ENCODE assay signal across 28 cellular contexts in the genomic region with DNA sequence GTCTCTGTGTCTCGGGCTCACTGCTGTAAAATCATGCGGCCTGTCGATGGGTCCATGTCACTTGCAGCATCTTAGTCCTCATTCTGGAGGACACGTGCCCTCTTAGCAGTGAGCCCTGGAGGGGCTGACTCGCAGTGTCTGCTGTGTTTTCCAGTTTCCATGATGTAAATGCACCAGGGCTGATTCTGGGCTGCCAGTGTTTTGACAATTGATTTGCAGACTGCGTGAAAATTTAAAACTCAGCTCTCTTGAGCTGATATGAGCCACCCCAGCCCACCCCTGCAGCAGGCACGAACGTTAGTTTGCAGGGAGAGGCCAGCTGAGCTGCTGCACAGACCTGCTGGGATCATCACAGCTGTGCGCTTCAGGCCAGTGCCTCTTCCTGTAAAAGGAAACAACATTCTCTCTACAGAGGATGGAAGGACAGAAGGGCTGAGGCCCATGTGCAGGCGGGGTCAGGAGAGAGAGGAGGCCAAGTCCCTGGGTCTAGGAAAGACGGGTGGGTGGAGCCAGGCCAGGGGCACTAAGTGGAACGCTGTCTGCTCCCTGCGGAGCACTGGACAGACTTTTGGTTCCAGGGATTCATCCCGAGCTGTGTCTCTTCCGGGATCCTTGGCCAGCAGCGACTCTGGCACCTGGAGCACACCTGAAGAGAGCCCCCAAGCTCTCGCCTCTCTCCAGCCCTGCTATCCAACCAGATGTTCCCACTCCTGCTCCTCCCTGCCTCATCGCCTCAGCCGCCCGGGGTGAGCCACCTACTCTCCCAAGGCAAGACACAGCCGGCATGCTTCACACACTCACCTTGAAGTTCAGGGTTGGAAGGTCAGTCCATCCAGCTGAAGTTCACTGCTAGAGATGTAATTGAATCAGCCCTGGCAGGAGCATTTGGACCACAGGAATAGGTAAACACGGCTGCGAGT. TPM values are rescaled to one million over a fixed set of nuclear protein-coding genes. Genes with fewer than 3 reads are reported as not detected.
A peak's percentile ranks its signal among the peaks of the same experiment; 100 is the strongest.
DNase-seq lines count a peak whose midpoint lies in the region; ATAC-seq, FAIRE-seq and TF ChIP-seq lines count a peak whose summit lies in the region.
"Had no signal": no experiment of that assay in that cellular context is flagged by ENCODE, and none has a peak within 500 bp of the region (broad histone marks: within the 10 kb centered on the region; RNA-seq: fewer than 3 reads in every experiment).

No MANE protein-coding gene starts in this region.

- CTCF ChIA-PET in K562 (lab: Yijun Ruan, JAX; ENCODE audit: low intra/inter-chr PET ratio): no interaction called here

- no peak overlapping the region for H3K9ac ChIP-seq in K562 (ENCODE audit: insufficient read depth in 1 of 2, low read depth in 2 of 2, low read length in 2 of 2)
- H3K9ac ChIP-seq in parathyroid adenoma: no peak overlapping the region

- H3K4me3 ChIP-seq in K562: no peak overlapping the region
- H3K4me3 ChIP-seq in parathyroid adenoma (ENCODE audit: low read depth, low read length): no peak overlapping the region
- H3K4me3 ChIP-seq: left ventricle myocardium inferior, ovary, upper lobe of right lung had no signal

- POLR2A ChIA-PET in K562 (lab: Yijun Ruan, JAX): interaction anchor here (0.6 to 0.8 kb wide), 2 partner anchors 10 to 296 kb away, joined by 3 read pairs; no protein-coding TSS in a partner anchor

- H3K36me3 ChIP-seq in K562 (ENCODE audit: control insufficient read depth, insufficient read depth, low read length): no peaks in the 10 kb centered on the region
- no peaks in the 10 kb centered on the region for H3K36me3 ChIP-seq in parathyroid adenoma (ENCODE audit: control insufficient read depth, insufficient read depth, low read length)
- H3K36me3 ChIP-seq: left ventricle myocardium inferior, ovary, upper lobe of right lung had no signal

- H3K9me1 ChIP-seq in K562 (ENCODE audit: control insufficient read depth, insufficient read depth, low read length): no peaks in the 10 kb centered on the region

- H4K20me1 ChIP-seq in K562 (replicated peaks; ENCODE audit: control insufficient read depth, insufficient read depth, low read length): no peaks in the 10 kb centered on the region

- DNase-seq in DMS153 (lab: John Stamatoyannopoulos, UW): peak; percentile 36
- no peak for DNase-seq in DMS153 treated with DMSO at 0.1 percent for 48 hours (lab: John Stamatoyannopoulos, UW; ENCODE audit: unreplicated experiment)
- DNase-seq in GF-D8 (lab: John Stamatoyannopoulos, UW): peak; percentile 81
- DNase-seq in K562 (ENCODE audit: extremely low read depth in 1 of 4, low spot score in 3 of 4): no peak
- no peak for DNase-seq in nucleus accumbens (lab: John Stamatoyannopoulos, UW)
- no peak for DNase-seq in NCI-H1417 treated with DMSO at 0.1 percent for 48 hours (lab: John Stamatoyannopoulos, UW)
- DNase-seq in NCI-H1092 treated with DMSO at 0.1 percent for 48 hours (lab: John Stamatoyannopoulos, UW): no peak
- DNase-seq: 8988T; activated CD4-positive, alpha-beta T cell treated with anti-CD3 and anti-CD28 coated beads, Interleukin-2, amount 50 U/mL, for 4 hours; activated naive CD4-positive, alpha-beta T cell treated with anti-CD3 and anti-CD28 coated beads for 36 hours; activated T-cell treated with anti-CD3 and anti-CD28 coated beads for 4 hours; effector memory CD8-positive, alpha-beta T cell; HCEC 1CT; left ventricle myocardium inferior; NCI-H187; NCI-H226; ovary; SHP77; stimulated activated naive CD8-positive, alpha-beta T cell treated with anti-CD3 and anti-CD28 coated beads, Interleukin-15, amount 100 ng/mL, for 72 hours; T-helper 1 cell; upper lobe of right lung had no signal

- no peak for TF ChIP-seq EP300 in K562 (IDR thresholded peaks at IDR 0.05; ENCODE audit: low read length)

- H3K27me3 ChIP-seq in K562 (ENCODE audit: control insufficient read depth in 2 of 2, insufficient read depth in 2 of 2, low read length in 2 of 2) (peaks cover 6 to 43% of the 10 kb centered on the region in 2 experiments; a peak in 4 of 5 replicates), parathyroid adenoma (ENCODE audit: control insufficient read depth, insufficient read depth, low read length) (no peaks in the 10 kb centered on the region)
- H3K27me3 ChIP-seq: ovary, upper lobe of right lung had no signal

- no peak for TF ChIP-seq RAD21 in K562 (CRISPR knock-in tag; conservative IDR thresholded peaks at IDR 0.05 in 1 of 2, IDR thresholded peaks at IDR 0.05 in 1 of 2)

- TF ChIP-seq POLR2A in K562 (conservative IDR thresholded peaks at IDR 0.05): no peak

- H3K79me2 ChIP-seq in K562 (ENCODE audit: control insufficient read depth, insufficient read depth, low read length): no peaks in the 10 kb centered on the region
- H3K79me2 ChIP-seq in parathyroid adenoma: no peaks in the 10 kb centered on the region

- FAIRE-seq in K562 (lab: Jason Lieb, UNC): no peak
- FAIRE-seq: astrocyte, GM12891 had no signal

- ATAC-seq in K562: no peak
- ATAC-seq: effector memory CD8-positive, alpha-beta T cell; stimulated activated naive CD8-positive, alpha-beta T cell treated with anti-CD3 and anti-CD28 coated beads, Interleukin-15, amount 100 ng/mL, for 72 hours; upper lobe of right lung had no signal

- H3K4me2 ChIP-seq in K562 (ENCODE audit: insufficient read depth, low read length) (no peak overlapping the region; the same call in 1 of the 2 replicates), parathyroid adenoma (ENCODE audit: low read length) (no peak overlapping the region)

- H3K27ac ChIP-seq in K562 (ENCODE audit: extremely low read depth, low read depth, low read length) (no peak overlapping the region), parathyroid adenoma (peak overlapping the region; percentile 54)
- H3K27ac ChIP-seq: left ventricle myocardium inferior, ovary, upper lobe of right lung, VCaP had no signal

- intact Hi-C loops in K562 (cut with micrococcal nuclease): loop anchor here (5.0 to 10.0 kb wide), 2 partner anchors 119 to 306 kb away; no protein-coding TSS in a partner anchor

- no TSS peak for BruUV-seq in K562 (replicated peaks; lab: Mats Ljungman, UMichigan)

- 5% methylated on average over 23 of the region's 23 CpGs for WGBS in K562 (ENCODE audit: insufficient coverage, low coverage, missing lambda C conversion rate)

- H2AFZ ChIP-seq in K562 (ENCODE audit: low read depth, low read length) (no peak overlapping the region), parathyroid adenoma (peak overlapping the region; percentile 66)

- peaks cover 0 to 8% of the 10 kb centered on the region in 2 experiments; a peak in 2 of 5 replicates for H3K4me1 ChIP-seq in K562 (replicated peaks in 1 of 2; ENCODE audit: control insufficient read depth in 2 of 2, insufficient read depth in 2 of 2, low read length in 2 of 2)
- peaks cover 9% of the 10 kb centered on the region for H3K4me1 ChIP-seq in parathyroid adenoma
- H3K4me1 ChIP-seq: left ventricle myocardium inferior had no signal

- in situ Hi-C loops in K562 (cut with MboI): no loop called here

- TF ChIP-seq CTCF in K562 (IDR thresholded peaks at IDR 0.05 in 2 of 3, conservative IDR thresholded peaks at IDR 0.05 in 1 of 3; ENCODE audit: insufficient read depth in 2 of 3, low read depth in 1 of 3, low read length in 3 of 3) (no peak), parathyroid adenoma (IDR thresholded peaks at IDR 0.05) (no peak)

- H3K9me3 ChIP-seq in K562 (replicated peaks; ENCODE audit: control insufficient read depth, insufficient read depth, low read depth, low read length) (no peaks in the 10 kb centered on the region), parathyroid adenoma (ENCODE audit: control insufficient read depth, low read length) (no peaks in the 10 kb centered on the region)
- H3K9me3 ChIP-seq: left ventricle myocardium inferior, ovary, upper lobe of right lung had no signal

RNA-seq across cellular contexts. Expression of a gene that starts 42.5 kb away (rescaled TPM):
- total RNA-seq in K562 (2011; cell fraction: chromatin; rRNA removed; ENCODE audit: low replicate concordance): 0.16 TPM in 1 of 2 replicates, not detected in the other
- not detected in 2 replicates for total RNA-seq in K562 (2011; cell fraction: nucleolus; rRNA removed)
- total RNA-seq in K562 (2011; cell fraction: nucleoplasm; rRNA removed): 0.15 TPM in 1 of 2 replicates, not detected in the other
- total RNA-seq in K562 (2014; rRNA removed) (not detected in 2 replicates), K562 (2014; rRNA removed; fragmentation: Illumina TruSeq; extraction: Trizol) (not detected in 2 replicates), K562 (2015; rRNA removed; fragmentation: Illumina TruSeq; extraction: Trizol) (not detected in 2 replicates), K562 (2021) (not detected in 2 replicates)
- polyA plus RNA-seq in K562 (2011; rRNA removed) (0.17 TPM in 1 of 2 replicates, not detected in the other), K562 (2014; fragmentation: Illumina TruSeq; extraction: Trizol) (not detected in 2 replicates), K562 (2014; fragmentation: Nextera tagmentation; extraction: Ambion mirVana) (not detected), K562 (2014; rRNA removed) (not detected in 2 replicates)
- polyA plus RNA-seq in K562 (2011; cell fraction: cytosol; rRNA removed): 0.01 TPM in 1 of 2 replicates, not detected in the other
- 0.07 TPM in 1 of 2 replicates, not detected in the other for polyA plus RNA-seq in K562 (2011; cell fraction: nucleus; rRNA removed)
- 0.18 TPM in 1 of 2 replicates, not detected in the other for polyA plus RNA-seq in K562 (2012)
- polyA minus RNA-seq in K562 (2011; rRNA and poly(A)+ RNA removed): 0.07 TPM in 1 of 2 replicates, not detected in the other
- polyA minus RNA-seq in K562 (2011; cell fraction: cytosol; rRNA and poly(A)+ RNA removed): not detected in 2 replicates
- polyA minus RNA-seq in K562 (2011; cell fraction: nucleus; rRNA and poly(A)+ RNA removed): not detected in 2 replicates
- total RNA-seq: glomerular endothelial cell, left ventricle myocardium inferior had no signal

RNA-seq across cellular contexts. Expression of a gene that starts 49.9 kb away (rescaled TPM):
- 1.1 and 3.3 TPM in 2 replicates for total RNA-seq in K562 (2011; cell fraction: chromatin; rRNA removed; ENCODE audit: low replicate concordance)
- 3.2 and 3.8 TPM in 2 replicates for total RNA-seq in K562 (2011; cell fraction: nucleolus; rRNA removed)
- 1.0 and 2.0 TPM in 2 replicates for total RNA-seq in K562 (2011; cell fraction: nucleoplasm; rRNA removed)
- total RNA-seq in K562 (2014; rRNA removed) (1.4 and 2.9 TPM in 2 replicates), K562 (2014; rRNA removed; fragmentation: Illumina TruSeq; extraction: Trizol) (0.35 and 0.47 TPM in 2 replicates), K562 (2015; rRNA removed; fragmentation: Illumina TruSeq; extraction: Trizol) (0.90 and 1.1 TPM in 2 replicates), K562 (2021) (1.5 and 1.8 TPM in 2 replicates)
- polyA plus RNA-seq in K562 (2011; rRNA removed) (1.4 and 4.4 TPM in 2 replicates), K562 (2014; fragmentation: Illumina TruSeq; extraction: Trizol) (1.1 and 1.4 TPM in 2 replicates), K562 (2014; fragmentation: Nextera tagmentation; extraction: Ambion mirVana) (under 1 TPM; 0.23 to 0.25 TPM), K562 (2014; rRNA removed) (1.0 and 1.4 TPM in 2 replicates)
- polyA plus RNA-seq in K562 (2011; cell fraction: cytosol; rRNA removed): 2.1 and 4.7 TPM in 2 replicates
- polyA plus RNA-seq in K562 (2011; cell fraction: nucleus; rRNA removed): 24.2 and 29.1 TPM in 2 replicates
- polyA plus RNA-seq in K562 (2012): 1.1 and 1.5 TPM in 2 replicates
- 1.4 and 2.2 TPM in 2 replicates for polyA minus RNA-seq in K562 (2011; rRNA and poly(A)+ RNA removed)
- polyA minus RNA-seq in K562 (2011; cell fraction: cytosol; rRNA and poly(A)+ RNA removed): 1.3 and 3.1 TPM in 2 replicates
- 7.9 and 15.2 TPM in 2 replicates for polyA minus RNA-seq in K562 (2011; cell fraction: nucleus; rRNA and poly(A)+ RNA removed)
- total RNA-seq: astrocyte, chondrocyte, glomerular endothelial cell, left ventricle myocardium inferior had no signal
- polyA plus RNA-seq: BJ had no signal

RNA-seq across cellular contexts. Expression of a gene that starts 57.7 kb away (rescaled TPM):
- total RNA-seq in K562 (2011; cell fraction: chromatin; rRNA removed; ENCODE audit: low replicate concordance): 0.21 TPM in 1 of 2 replicates, not detected in the other
- not detected in 2 replicates for total RNA-seq in K562 (2011; cell fraction: nucleolus; rRNA removed)
- not detected in 2 replicates for total RNA-seq in K562 (2011; cell fraction: nucleoplasm; rRNA removed)
- total RNA-seq in K562 (2014; rRNA removed): not detected in 2 replicates
- not detected in 2 replicates for total RNA-seq in K562 (2014; rRNA removed; fragmentation: Illumina TruSeq; extraction: Trizol)
- total RNA-seq in K562 (2015; rRNA removed; fragmentation: Illumina TruSeq; extraction: Trizol): not detected in 2 replicates
- total RNA-seq in K562 (2021): not detected in 2 replicates
- polyA plus RNA-seq in K562 (2011; rRNA removed): 0.04 and 0.07 TPM in 2 replicates
- polyA plus RNA-seq in K562 (2011; cell fraction: cytosol; rRNA removed): 0.13 and 0.25 TPM in 2 replicates
- polyA plus RNA-seq in K562 (2011; cell fraction: nucleus; rRNA removed): 0.18 TPM in 2 replicates
- polyA plus RNA-seq in K562 (2012): 0.03 and 0.04 TPM in 2 replicates
- not detected in 2 replicates for polyA plus RNA-seq in K562 (2014; fragmentation: Illumina TruSeq; extraction: Trizol)
- not detected for polyA plus RNA-seq in K562 (2014; fragmentation: Nextera tagmentation; extraction: Ambion mirVana)
- not detected in 2 replicates for polyA plus RNA-seq in K562 (2014; rRNA removed)
- polyA minus RNA-seq in K562 (2011; rRNA and poly(A)+ RNA removed): not detected in 2 replicates
- polyA minus RNA-seq in K562 (2011; cell fraction: cytosol; rRNA and poly(A)+ RNA removed): 2.2 TPM in 1 of 2 replicates, not detected in the other
- polyA minus RNA-seq in K562 (2011; cell fraction: nucleus; rRNA and poly(A)+ RNA removed): 1.1 TPM in 1 of 2 replicates, not detected in the other
- total RNA-seq: astrocyte, chondrocyte, glomerular endothelial cell, left ventricle myocardium inferior had no signal
- polyA plus RNA-seq: BJ had no signal

Comparison
In these comparisons a context has a peak if more than half of its experiments do, and no peak if none do; other contexts are left out.
1. DNase-seq: peak in DMS153 (single experiment) and GF-D8 (single experiment); none in DMS153 treated with DMSO at 0.1 percent for 48 hours (single experiment), K562 (0 of 4), nucleus accumbens (0 of 56), NCI-H1417 treated with DMSO at 0.1 percent for 48 hours (single experiment) and NCI-H1092 treated with DMSO at 0.1 percent for 48 hours (single experiment).